ENCODE assay signal across 8 cellular contexts in genomic region chrX:123961268-123962005, GRCh38. TPM values are rescaled to one million over a fixed set of nuclear protein-coding genes. Genes with fewer than 3 reads are reported as not detected.
DNase-seq lines count a peak whose midpoint lies in the region; ATAC-seq and TF ChIP-seq lines count a peak whose summit lies in the region.

TSS of gene STAG2 (plus strand) at chrX:123961706. CDS start at chrX:124022628, 60,922 bp downstream.

- H3K14ac ChIP-seq in H9 (ENCODE audit: insufficient read depth, low read length): peak within 1 kb of the TSS; percentile 99

- ATAC-seq in GM19035 (IDR thresholded peaks at IDR 0.05; ENCODE audit: unreplicated experiment): no peak

- TF ChIP-seq CTCF in H9 (conservative IDR thresholded peaks at IDR 0.05): no peak

- peak within 1 kb of the TSS; percentile 90 for H2BK5ac ChIP-seq in H9 (ENCODE audit: insufficient read length, low read length)

- peak within 1 kb of the TSS; percentile 99 for H4K91ac ChIP-seq in H9 (ENCODE audit: insufficient read length, low read depth, low read length)

- peak within 1 kb of the TSS; percentile 40 for H4K8ac ChIP-seq in H9 (replicated peaks; ENCODE audit: insufficient read length, low read depth, low read length)

- peak within 1 kb of the TSS; percentile 96 for H2BK12ac ChIP-seq in H9 (ENCODE audit: insufficient read length, low read depth, low read length)

- peak within 1 kb of the TSS; percentile 100 for H3K18ac ChIP-seq in H9 (ENCODE audit: insufficient read length, low read depth, low read length)

- H3K23ac ChIP-seq in H9 (ENCODE audit: insufficient read length, low read depth, low read length): no peak within 1 kb of the TSS

- peaks cover 25 to 74% of the 10 kb centered on the region in 2 experiments for H3K9me3 Mint-ChIP-seq in H9

- H3K36me3 Mint-ChIP-seq in H9 (ENCODE audit: insufficient read depth in 1 of 3, low read depth in 3 of 3): peaks cover 10 to 14% (median 11%) of the 10 kb centered on the region in 3 experiments

- no peak within 1 kb of the TSS for H2BK20ac ChIP-seq in H9 (ENCODE audit: low read depth, low read length, poor library complexity, severe bottlenecking)

- H3K4me3 Mint-ChIP-seq in H9: peak within 1 kb of the TSS; percentile 89 to 96

- peak; percentile 59 for DNase-seq in AG08396 (ENCODE audit: low spot score)
- peak; percentile 80 for DNase-seq in H9
- DNase-seq in NCI-H446 treated with DMSO at 0.1 percent for 48 hours (lab: John Stamatoyannopoulos, UW): peak; percentile 84
- peak; percentile 21 to 44 (median 34) for DNase-seq in activated CD4-positive, CD25-positive, alpha-beta regulatory T cell (lab: John Stamatoyannopoulos, UW)
- DNase-seq in central memory CD4-positive, alpha-beta T cell: peak; percentile 37
- peak; percentile 69 for DNase-seq in iPS-NIHi7 (ENCODE audit: extremely low spot score)

- H3K27ac Mint-ChIP-seq in H9: peak within 1 kb of the TSS; percentile 99 to 100 (median 100)

- peaks cover 14 to 18% of the 10 kb centered on the region in 2 experiments for H3K4me1 Mint-ChIP-seq in H9

- no peaks in the 10 kb centered on the region for H3K79me1 ChIP-seq in H9 (ENCODE audit: insufficient read depth, low read depth, low read length, poor library complexity, severe bottlenecking)

- no peaks in the 10 kb centered on the region for H4K20me1 ChIP-seq in H9 (ENCODE audit: control insufficient read depth, insufficient read depth, insufficient read length)

- H2AK5ac ChIP-seq in H9 (ENCODE audit: insufficient read length, low read length): no peak within 1 kb of the TSS

- peaks cover 4% of the 10 kb centered on the region for H3K9me3 ChIP-seq in H9 (ENCODE audit: control insufficient read depth, low read depth, low read length)
- H3K9me3 ChIP-seq in skeletal muscle satellite cell (replicated peaks; ENCODE audit: low read length): no peaks in the 10 kb centered on the region

- no peak within 1 kb of the TSS for H2BK15ac ChIP-seq in H9 (ENCODE audit: low read depth, low read length)

- peak within 1 kb of the TSS; percentile 99 for H2BK120ac ChIP-seq in H9 (ENCODE audit: low read depth, low read length, poor library complexity, severe bottlenecking)

- peaks cover 20% of the 10 kb centered on the region; the same call in 1 of the 2 replicates for H3K79me2 ChIP-seq in H9 (ENCODE audit: insufficient read depth, low read length)

- H3K4me2 ChIP-seq in H9 (ENCODE audit: insufficient read depth, insufficient read length, low read length) (peak within 1 kb of the TSS; percentile 89), skeletal muscle satellite cell (ENCODE audit: low read length) (peak within 1 kb of the TSS; percentile 89)

- peak within 1 kb of the TSS; percentile 84; the same call in 1 of the 2 replicates for H3K4ac ChIP-seq in H9 (ENCODE audit: low read depth, low read length)

- peaks cover 6% of the 10 kb centered on the region for H3K23me2 ChIP-seq in H9 (ENCODE audit: insufficient read length, low read depth, low read length, poor library complexity, severe bottlenecking)

- H3K9ac ChIP-seq in H9 (ENCODE audit: extremely low read depth, insufficient read length, low read length) (peak within 1 kb of the TSS; percentile 97), skeletal muscle satellite cell (ENCODE audit: low read depth, low read length) (peak within 1 kb of the TSS; percentile 99)

- H3K27me3 ChIP-seq in H9 (ENCODE audit: insufficient read depth, low read length) (no peaks in the 10 kb centered on the region), skeletal muscle satellite cell (ENCODE audit: control insufficient read depth, insufficient read depth, low read length) (no peaks in the 10 kb centered on the region)

- H3K4me3 ChIP-seq in skeletal muscle satellite cell (ENCODE audit: low read length): peak within 1 kb of the TSS; percentile 93

- H3K27ac ChIP-seq in H9 (ENCODE audit: insufficient read length, low read depth, low read length): peak within 1 kb of the TSS; percentile 99

- H4K5ac ChIP-seq in H9 (ENCODE audit: insufficient read length, low read depth, low read length): peak within 1 kb of the TSS; percentile 93

- H2AFZ ChIP-seq in H9 (ENCODE audit: low read length): no peak within 1 kb of the TSS

- H3K27me3 Mint-ChIP-seq in H9 (ENCODE audit: low read depth): peaks cover 1% of the 10 kb centered on the region; the same call in 1 of the 2 replicates

- H3K4me1 ChIP-seq in H9 (ENCODE audit: insufficient read depth, low read length) (no peaks in the 10 kb centered on the region), skeletal muscle satellite cell (ENCODE audit: control insufficient read depth, insufficient read depth, low read length) (peaks cover 11% of the 10 kb centered on the region)

- H3K56ac ChIP-seq in H9 (ENCODE audit: insufficient read length, low read depth, low read length): peak within 1 kb of the TSS; percentile 94

- H3K36me3 ChIP-seq in skeletal muscle satellite cell (ENCODE audit: insufficient read depth, low read length): no peaks in the 10 kb centered on the region

- WGBS in H9 (ENCODE audit: extremely low coverage, insufficient read length, low lambda C conversion rate): no CpG with 5 or more reads among the region's 38 CpGs

- peak within 1 kb of the TSS; percentile 92 for H3T11ph ChIP-seq in H9 (ENCODE audit: low read length)

RNA-seq across cellular contexts. Expression of gene STAG2, which starts in this region (rescaled TPM):
- 80.0 and 81.6 TPM in 2 replicates for total RNA-seq in H9 (2021)
- 49.4 and 55.3 TPM in 2 replicates for total RNA-seq in skeletal muscle satellite cell (2012; rRNA removed)
